8 cellular contexts compared by ENCODE assay signal in genomic region chr18:28175047-28175929, GRCh38. TPM values are rescaled to one million over a fixed set of nuclear protein-coding genes. Genes with fewer than 3 reads are reported as not detected.
A peak's percentile ranks its signal among the peaks of the same experiment; 100 is the strongest.
DNase-seq lines count a peak whose midpoint lies in the region; ATAC-seq, FAIRE-seq and TF ChIP-seq lines count a peak whose summit lies in the region.

No MANE protein-coding gene starts in this region.

- no peak overlapping the region for H2AFZ ChIP-seq in Karpas-422 (ENCODE audit: low read length)

- H3K9ac ChIP-seq in Karpas-422 (ENCODE audit: low read length), result no peak overlapping the region

- H3K4me3 ChIP-seq in A549 (peak overlapping the region; percentile 83), H7 (ENCODE audit: insufficient read depth, low read depth, low read length) (peak overlapping the region; percentile 89), ascending aorta (peak overlapping the region; percentile 70 to 89), thymus (ENCODE audit: low read length) (peak overlapping the region; percentile 59), Karpas-422 (ENCODE audit: low read length) (no peak overlapping the region)

- H3K9me2 ChIP-seq in Karpas-422 (replicated peaks; ENCODE audit: insufficient read depth, low read length), result no peaks in the 10 kb centered on the region

- no peaks in the 10 kb centered on the region for H3K79me2 ChIP-seq in Karpas-422 (ENCODE audit: low read length)

- H3K4me1 ChIP-seq in A549 (peaks cover 28% of the 10 kb centered on the region), ascending aorta (no peaks in the 10 kb centered on the region), thymus (ENCODE audit: control insufficient read depth, insufficient read depth, low read length) (peaks cover 7% of the 10 kb centered on the region), Karpas-422 (ENCODE audit: low read length) (no peaks in the 10 kb centered on the region)

- H3K4me2 ChIP-seq in A549 (peak overlapping the region; percentile 92), Karpas-422 (ENCODE audit: low read depth, low read length, poor library complexity, severe bottlenecking) (no peak overlapping the region)

- H3K36me3 ChIP-seq in H7 (replicated peaks; ENCODE audit: control insufficient read depth, insufficient read depth, low read length) (no peaks in the 10 kb centered on the region), ascending aorta (no peaks in the 10 kb centered on the region), thymus (ENCODE audit: control insufficient read depth, insufficient read depth) (no peaks in the 10 kb centered on the region), Karpas-422 (ENCODE audit: insufficient read depth, low read length) (no peaks in the 10 kb centered on the region)

- no peaks in the 10 kb centered on the region for H3K9me3 ChIP-seq in A549
- no peaks in the 10 kb centered on the region for H3K9me3 ChIP-seq in ascending aorta
- no peaks in the 10 kb centered on the region for H3K9me3 ChIP-seq in thymus (ENCODE audit: control insufficient read depth)
- H3K9me3 ChIP-seq in Karpas-422 (ENCODE audit: low read length), result peaks cover 7% of the 10 kb centered on the region; the same call in 1 of the 2 replicates

- intact Hi-C loops in ascending aorta (cut with DNase I), result loop anchor here (5.0 kb wide), 3 partner anchors 118 to 992 kb away; no protein-coding TSS in a partner anchor

- 7% methylated on average over 15 of the region's 54 CpGs for WGBS in A549 (ENCODE audit: missing lambda C conversion rate)
- 4% methylated on average over 54 of the region's 54 CpGs for WGBS in thymus

- no peaks in the 10 kb centered on the region for H4K20me1 ChIP-seq in Karpas-422 (ENCODE audit: insufficient read depth, low read depth, low read length)

- peaks cover 8% of the 10 kb centered on the region; the same call in 1 of the 2 replicates for H3K27me3 ChIP-seq in H7 (ENCODE audit: control insufficient read depth, insufficient read depth, low read length)
- no peaks in the 10 kb centered on the region for H3K27me3 ChIP-seq in ascending aorta
- H3K27me3 ChIP-seq in thymus (ENCODE audit: control insufficient read depth, insufficient read depth), result peaks cover 36% of the 10 kb centered on the region
- no peaks in the 10 kb centered on the region for H3K27me3 ChIP-seq in Karpas-422 (ENCODE audit: low read length)

- TF ChIP-seq EP300 in A549 (IDR thresholded peaks at IDR 0.05), result no peak

- CTCF ChIA-PET in A549 (lab: Yijun Ruan, JAX), result no interaction called here

- peak overlapping the region; percentile 93 to 95 for H3K27ac ChIP-seq in A549
- peak overlapping the region; percentile 61 to 81 for H3K27ac ChIP-seq in ascending aorta
- H3K27ac ChIP-seq in thymus (ENCODE audit: low read depth), result no peak overlapping the region
- H3K27ac ChIP-seq in Karpas-422 (ENCODE audit: low read length), result no peak overlapping the region

- peak; percentile 12 to 56; a peak in 4 of 6 replicates for ATAC-seq in A549

- POLR2A ChIA-PET in A549 (lab: Yijun Ruan, JAX), result no interaction called here

- no peak for TF ChIP-seq RAD21 in A549 (conservative IDR thresholded peaks at IDR 0.05 in 1 of 2, IDR thresholded peaks at IDR 0.05 in 1 of 2)

- FAIRE-seq in A549 (lab: Jason Lieb, UNC), result no peak

- TF ChIP-seq CTCF in A549 (IDR thresholded peaks at IDR 0.05) (no peak), ascending aorta (IDR thresholded peaks at IDR 0.05) (no peak)

- TF ChIP-seq POLR2A in A549 (IDR thresholded peaks at IDR 0.05; ENCODE audit: low read length), result no peak

- DNase-seq in A549 (ENCODE audit: low read depth in 1 of 2, low spot score in 1 of 2) (peak; percentile 8 to 25), H7 (peak; percentile 66), ascending aorta (ENCODE audit: low spot score in 2 of 2) (no peak), iPS-NIHi11 (ENCODE audit: low spot score) (peak; percentile 48), NCI-H2029 (lab: John Stamatoyannopoulos, UW) (no peak), epidermal melanocyte (ENCODE audit: insufficient read length, low spot score) (no peak), Karpas-422 (no peak)

TF ChIP-seq in A549, 52 proteins besides CTCF, POLR2A, EP300 and RAD21:
- TF ChIP-seq HDAC2 (IDR thresholded peaks at IDR 0.05) (no peak), REST (IDR thresholded peaks at IDR 0.05) (peak; percentile 84)
TF ChIP-seq in A549: peak in this region for 1.

RNA-seq across cellular contexts. Expression of gene CDH2, which starts 1.6 kb away (rescaled TPM):
- polyA plus RNA-seq in A549 (2011; rRNA removed) (71.9 and 73.3 TPM in 2 replicates), A549 (2017; fragmentation: RNase III; extraction: RNeasy Plus Mini Kit Qiagen cat#74134 plus additional on column Dnase treatment) (49.8 to 56.6 TPM (median 54.0 TPM) in 3 replicates), thymus (1.6 TPM)
- 17.1 and 19.1 TPM in 2 replicates for polyA plus RNA-seq in A549 (2012; cell fraction: cytosol; rRNA removed)
- polyA plus RNA-seq in A549 (2012; cell fraction: nucleus; rRNA removed), result 25.5 and 34.7 TPM in 2 replicates
- polyA minus RNA-seq in A549 (2011; rRNA and poly(A)+ RNA removed), result 77.6 and 82.7 TPM in 2 replicates
- 101 and 106 TPM in 2 replicates for total RNA-seq in H7 (2014; rRNA removed; shearing (Covaris generic))
- 22.8 TPM for total RNA-seq in ascending aorta
- total RNA-seq in Karpas-422 (2014; rRNA removed; shearing (Covaris generic); ENCODE audit: low replicate concordance), result not detected in 2 replicates

Comparison
In these comparisons a context has a peak if more than half of its experiments do, and no peak if none do; other contexts are left out.
1. DNase-seq: peak in A549 (2 of 2), H7 (single experiment) and iPS-NIHi11 (single experiment); none in ascending aorta (0 of 2), NCI-H2029 (single experiment), epidermal melanocyte (single experiment) and Karpas-422 (single experiment).
2. H3K27ac ChIP-seq: peak in A549 (2 of 2) and ascending aorta (2 of 2); none in thymus (single experiment) and Karpas-422 (single experiment).
3. RNA of gene CDH2, which starts 1.6 kb away (total RNA-seq): 101 to 106 TPM in H7 and 22.8 TPM in ascending aorta (single experiment); not detected in Karpas-422; every median in the first group is over 10 times any median in the second.